In genomic region chr17:41651625-41652460, GRCh38 we compare ENCODE assay signal across 10 cellular contexts. TPM values are rescaled to one million over a fixed set of nuclear protein-coding genes. Genes with fewer than 3 reads are reported as not detected.
DNase-seq lines count a peak whose midpoint lies in the region; ATAC-seq and TF ChIP-seq lines count a peak whose summit lies in the region.
"Had no signal": no experiment of that assay in that cellular context is flagged by ENCODE, and none has a peak within 500 bp of the region (broad histone marks: within the 10 kb centered on the region; RNA-seq: fewer than 3 reads in every experiment).

No MANE protein-coding gene starts in this region.

- H3K27ac ChIP-seq in Peyer's patch (peak overlapping the region in 3 of 4 donors; percentile 90 to 99 (median 99)), neuronal stem cell (replicated peaks; ENCODE audit: low read length) (no peak overlapping the region)

- peak overlapping the region; percentile 76 for H3K4ac ChIP-seq in neuronal stem cell (ENCODE audit: low read length)

- H3K23ac ChIP-seq in neuronal stem cell (ENCODE audit: low read depth, low read length, poor library complexity), result peak overlapping the region; percentile 60

- no peak for TF ChIP-seq CTCF in Peyer's patch (IDR thresholded peaks at IDR 0.05)
- no peak for TF ChIP-seq CTCF in type B pancreatic cell (conservative IDR thresholded peaks at IDR 0.05)

- peak overlapping the region; percentile 73 for H2BK12ac ChIP-seq in neuronal stem cell (ENCODE audit: low read length)

- DNase-seq in Peyer's patch (peak in 2 of 3 donors; percentile 86 to 92), epidermal melanocyte (ENCODE audit: insufficient read length, low spot score) (peak; percentile 12), neuronal stem cell (ENCODE audit: low spot score) (no peak), type B pancreatic cell (ENCODE audit: extremely low spot score, unreplicated experiment) (no peak), NCI-H1436 (lab: John Stamatoyannopoulos, UW) (no peak)
- DNase-seq: activated T-cell treated with anti-CD3 and anti-CD28 coated beads for 4 hours, NCI-H82, T-helper 2 cell had no signal

- H3K4me3 Mint-ChIP-seq in type B pancreatic cell, result peak overlapping the region; percentile 23

- H3K4me2 ChIP-seq in neuronal stem cell (ENCODE audit: insufficient read depth, low read length, poor library complexity, severe bottlenecking), result no peak overlapping the region

- H3K36me3 ChIP-seq in Peyer's patch (no peaks in the 10 kb centered on the region), neuronal stem cell (replicated peaks in 1 of 2; ENCODE audit: control insufficient read depth in 2 of 2, insufficient read depth in 2 of 2, low read length in 2 of 2) (no peaks in the 10 kb centered on the region)

- H3K9me3 ChIP-seq in Peyer's patch (no peaks in the 10 kb centered on the region), neuronal stem cell (replicated peaks in 1 of 2; ENCODE audit: control insufficient read depth in 2 of 2, insufficient read depth in 1 of 2, low read depth in 1 of 2, low read length in 2 of 2) (peaks cover 0 to 3% of the 10 kb centered on the region in 2 donors)

- H3K14ac ChIP-seq in neuronal stem cell (ENCODE audit: low read length), result no peak overlapping the region

- H2AFZ ChIP-seq in neuronal stem cell (ENCODE audit: low read length), result peak overlapping the region; percentile 57

- H3K79me1 ChIP-seq in neuronal stem cell (ENCODE audit: low read depth, low read length), result no peaks in the 10 kb centered on the region

- H3K9me3 Mint-ChIP-seq in type B pancreatic cell, result no peaks in the 10 kb centered on the region

- no peak overlapping the region for H4K8ac ChIP-seq in neuronal stem cell (ENCODE audit: low read depth, low read length)

- no peaks in the 10 kb centered on the region for H3K36me3 Mint-ChIP-seq in type B pancreatic cell

- peak overlapping the region; percentile 53 for H2AK5ac ChIP-seq in neuronal stem cell (ENCODE audit: low read depth, low read length)

- peak overlapping the region; percentile 96 for H2BK15ac ChIP-seq in neuronal stem cell (ENCODE audit: low read length)

- no peak overlapping the region for H2BK120ac ChIP-seq in neuronal stem cell (ENCODE audit: low read depth, low read length)

- H3K27me3 ChIP-seq in Peyer's patch (no peaks in the 10 kb centered on the region), neuronal stem cell (ENCODE audit: control insufficient read depth in 3 of 3, insufficient read depth in 3 of 3, low read depth in 1 of 3, low read length in 3 of 3) (peaks cover 0 to 22% (median 2%) of the 10 kb centered on the region in 3 experiments)

- peak overlapping the region; percentile 0 for H4K91ac ChIP-seq in neuronal stem cell (ENCODE audit: low read depth, low read length, poor library complexity)

- H3K27ac Mint-ChIP-seq in type B pancreatic cell, result peak overlapping the region; percentile 95

- H3K4me3 ChIP-seq in Peyer's patch (no peak overlapping the region), neuronal stem cell (ENCODE audit: low read length in 2 of 2) (peak overlapping the region in 1 of 2 donors; percentile 65)

- H3K4me1 ChIP-seq in Peyer's patch, result peaks cover 11 to 74% (median 25%) of the 10 kb centered on the region in 4 donors
- peaks cover 3 to 21% of the 10 kb centered on the region in 2 donors for H3K4me1 ChIP-seq in neuronal stem cell (ENCODE audit: control insufficient read depth in 2 of 2, insufficient read depth in 1 of 2, low read depth in 1 of 2, low read length in 2 of 2)

- peak overlapping the region; percentile 84 for H3K18ac ChIP-seq in neuronal stem cell (ENCODE audit: low read length)

- TF ChIP-seq POLR2A in Peyer's patch (IDR thresholded peaks at IDR 0.05), result peak in 1 of 2 donors; percentile 69

- no peak overlapping the region for H2BK5ac ChIP-seq in neuronal stem cell (ENCODE audit: low read length)

- H3K27me3 Mint-ChIP-seq in type B pancreatic cell, result no peaks in the 10 kb centered on the region

- 100% methylated on average over 1 of the region's 13 CpGs; no CpG with 5 or more reads in 1 of the 2 donors for WGBS in neuronal stem cell (ENCODE audit: extremely low coverage in 2 of 2, insufficient read length in 2 of 2, insufficient replicate concordance in 1 of 2), 2 donors

- H3K4me1 Mint-ChIP-seq in type B pancreatic cell (ENCODE audit: unreplicated experiment), result peaks cover 20% of the 10 kb centered on the region

- H3K9ac ChIP-seq in neuronal stem cell (ENCODE audit: low read depth, low read length, poor library complexity), result peak overlapping the region; percentile 5

- no peak for ATAC-seq in GM21390 (IDR thresholded peaks at IDR 0.05; ENCODE audit: unreplicated experiment)
- no peak for ATAC-seq in GM19351 (IDR thresholded peaks at IDR 0.05; ENCODE audit: unreplicated experiment)

RNA-seq across cellular contexts. Expression of gene KRT17, which starts 27.5 kb away (rescaled TPM):
- total RNA-seq in Peyer's patch (1 to 10 TPM in 1 of 4 donors, not detected in 3; 2.7 TPM), type B pancreatic cell (ENCODE audit: low replicate concordance) (512 and 3,327 TPM in 2 replicates)
- polyA plus RNA-seq in neuronal stem cell (2013, experiment 1 of 2), result 0.07 TPM
- 0.03 TPM for polyA plus RNA-seq in neuronal stem cell (2013, experiment 2 of 2)

RNA-seq across cellular contexts. Expression of gene EIF1, which starts 36.8 kb away (rescaled TPM):
- total RNA-seq in Peyer's patch (100 to 1,000 TPM; 123 to 226 (median 188) TPM), type B pancreatic cell (ENCODE audit: low replicate concordance) (677 and 972 TPM in 2 replicates)
- polyA plus RNA-seq in neuronal stem cell (2013, experiment 1 of 2), result 353 TPM
- 340 TPM for polyA plus RNA-seq in neuronal stem cell (2013, experiment 2 of 2)

RNA-seq across cellular contexts. Expression of gene KRT16, which starts 39.3 kb away (rescaled TPM):
- total RNA-seq in Peyer's patch, result not detected
- not detected for polyA plus RNA-seq in neuronal stem cell (2013, experiment 1 of 2)
- 0.03 TPM for polyA plus RNA-seq in neuronal stem cell (2013, experiment 2 of 2)
- 1.5 and 9.2 TPM in 2 replicates for total RNA-seq in type B pancreatic cell (ENCODE audit: low replicate concordance)

Comparison
In these comparisons a context has a peak if more than half of its experiments do, and no peak if none do; other contexts are left out.
1. DNase-seq: peak in Peyer's patch (2 of 3) and epidermal melanocyte (single experiment); none in neuronal stem cell (single experiment), type B pancreatic cell (single experiment) and NCI-H1436 (single experiment).
2. RNA of gene KRT17, which starts 27.5 kb away (total RNA-seq): 512 to 3,327 TPM in type B pancreatic cell; 2.7 TPM in Peyer's patch; every median in the first group is over 100 times any median in the second.